Comparison of ENCODE assay signal across 1 cellular context in the genomic region with DNA sequence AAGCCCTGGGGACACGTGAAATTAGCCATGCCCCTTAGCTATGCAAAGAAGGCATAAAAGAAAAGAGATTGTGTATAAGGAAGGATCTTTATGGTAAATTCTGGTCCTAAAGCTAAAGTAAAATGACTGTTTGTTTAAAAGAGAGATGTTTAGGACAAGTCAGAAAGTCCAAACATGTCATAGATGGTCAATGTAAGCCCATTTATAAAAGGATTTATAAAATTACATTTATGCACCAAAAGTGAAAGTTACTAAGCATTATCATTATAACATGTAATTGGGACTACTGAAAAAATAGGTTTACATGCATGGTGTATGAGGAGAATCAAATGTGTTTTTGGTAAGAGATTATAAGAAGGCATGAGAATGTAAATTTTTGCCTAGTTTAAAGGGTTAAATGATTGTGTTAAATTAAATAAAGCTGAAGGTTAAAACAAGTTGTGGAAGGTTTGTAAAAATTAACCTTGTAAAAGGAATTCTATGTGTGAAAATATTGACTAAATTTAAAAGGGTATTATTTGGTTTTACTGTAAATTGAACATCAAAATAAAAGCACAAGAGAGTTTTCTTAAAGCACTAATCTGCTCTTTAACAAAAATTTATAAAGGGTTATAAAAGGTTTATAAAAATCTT.
A peak's percentile ranks its signal among the peaks of the same experiment; 100 is the strongest.
TF ChIP-seq lines count a peak whose summit lies in the region.

No MANE protein-coding gene starts in this region.

TF ChIP-seq in HepG2, 621 proteins besides CTCF, POLR2A, EP300 and RAD21 (continued from another document):
- TF ChIP-seq, protein P1, sequence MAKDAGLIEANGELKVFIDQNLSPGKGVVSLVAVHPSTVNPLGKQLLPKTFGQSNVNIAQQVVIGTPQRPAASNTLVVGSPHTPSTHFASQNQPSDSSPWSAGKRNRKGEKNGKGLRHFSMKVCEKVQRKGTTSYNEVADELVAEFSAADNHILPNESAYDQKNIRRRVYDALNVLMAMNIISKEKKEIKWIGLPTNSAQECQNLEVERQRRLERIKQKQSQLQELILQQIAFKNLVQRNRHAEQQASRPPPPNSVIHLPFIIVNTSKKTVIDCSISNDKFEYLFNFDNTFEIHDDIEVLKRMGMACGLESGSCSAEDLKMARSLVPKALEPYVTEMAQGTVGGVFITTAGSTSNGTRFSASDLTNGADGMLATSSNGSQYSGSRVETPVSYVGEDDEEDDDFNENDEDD (CRISPR knock-in tag; IDR thresholded peaks at IDR 0.05; ENCODE audit: borderline replicate concordance) = no peak
- TF ChIP-seq, protein P2, sequence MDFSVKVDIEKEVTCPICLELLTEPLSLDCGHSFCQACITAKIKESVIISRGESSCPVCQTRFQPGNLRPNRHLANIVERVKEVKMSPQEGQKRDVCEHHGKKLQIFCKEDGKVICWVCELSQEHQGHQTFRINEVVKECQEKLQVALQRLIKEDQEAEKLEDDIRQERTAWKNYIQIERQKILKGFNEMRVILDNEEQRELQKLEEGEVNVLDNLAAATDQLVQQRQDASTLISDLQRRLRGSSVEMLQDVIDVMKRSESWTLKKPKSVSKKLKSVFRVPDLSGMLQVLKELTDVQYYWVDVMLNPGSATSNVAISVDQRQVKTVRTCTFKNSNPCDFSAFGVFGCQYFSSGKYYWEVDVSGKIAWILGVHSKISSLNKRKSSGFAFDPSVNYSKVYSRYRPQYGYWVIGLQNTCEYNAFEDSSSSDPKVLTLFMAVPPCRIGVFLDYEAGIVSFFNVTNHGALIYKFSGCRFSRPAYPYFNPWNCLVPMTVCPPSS (IDR thresholded peaks at IDR 0.05) = no peak
- TF ChIP-seq ZNF761 (CRISPR knock-in tag; conservative IDR thresholded peaks at IDR 0.05) = no peak
- TF ChIP-seq TOPORS (CRISPR knock-in tag; IDR thresholded peaks at IDR 0.05) = 0 out of 2 replicates have a peak, but pooled peaks have one; percentile 31
- TF ChIP-seq, protein P3, sequence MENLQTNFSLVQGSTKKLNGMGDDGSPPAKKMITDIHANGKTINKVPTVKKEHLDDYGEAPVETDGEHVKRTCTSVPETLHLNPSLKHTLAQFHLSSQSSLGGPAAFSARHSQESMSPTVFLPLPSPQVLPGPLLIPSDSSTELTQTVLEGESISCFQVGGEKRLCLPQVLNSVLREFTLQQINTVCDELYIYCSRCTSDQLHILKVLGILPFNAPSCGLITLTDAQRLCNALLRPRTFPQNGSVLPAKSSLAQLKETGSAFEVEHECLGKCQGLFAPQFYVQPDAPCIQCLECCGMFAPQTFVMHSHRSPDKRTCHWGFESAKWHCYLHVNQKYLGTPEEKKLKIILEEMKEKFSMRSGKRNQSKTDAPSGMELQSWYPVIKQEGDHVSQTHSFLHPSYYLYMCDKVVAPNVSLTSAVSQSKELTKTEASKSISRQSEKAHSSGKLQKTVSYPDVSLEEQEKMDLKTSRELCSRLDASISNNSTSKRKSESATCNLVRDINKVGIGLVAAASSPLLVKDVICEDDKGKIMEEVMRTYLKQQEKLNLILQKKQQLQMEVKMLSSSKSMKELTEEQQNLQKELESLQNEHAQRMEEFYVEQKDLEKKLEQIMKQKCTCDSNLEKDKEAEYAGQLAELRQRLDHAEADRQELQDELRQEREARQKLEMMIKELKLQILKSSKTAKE (CRISPR knock-in tag; IDR thresholded peaks at IDR 0.05; ENCODE audit: borderline replicate concordance) = no peak
- no peak for TF ChIP-seq GPN1 (CRISPR knock-in tag; IDR thresholded peaks at IDR 0.05; ENCODE audit: borderline replicate concordance)
- no peak for TF ChIP-seq NAIF1 (CRISPR knock-in tag; IDR thresholded peaks at IDR 0.05; ENCODE audit: borderline replicate concordance)
TF ChIP-seq in HepG2: peak in this region for 3.
